Comparison of ENCODE assay signal across 22 cellular contexts in genomic region chr16:57096793-57097192, GRCh38.
"Had no signal": no experiment of that assay in that cellular context is flagged by ENCODE, and none has a peak within 500 bp of the region (broad histone marks: within the 10 kb centered on the region; RNA-seq: fewer than 3 reads in every experiment).

No MANE protein-coding gene starts in this region.

- H3K27me3 Mint-ChIP-seq: effector memory CD8-positive, alpha-beta T cell had no signal

- H3K36me3 Mint-ChIP-seq: immature natural killer cell; naive thymus-derived CD8-positive, alpha-beta T cell had no signal

- DNase-seq: cortex of kidney; effector memory CD8-positive, alpha-beta T cell; hypothalamus; immature natural killer cell; islet precursor cell; left ventricle myocardium superior; lower lobe of right lung; naive thymus-derived CD8-positive, alpha-beta T cell; nephron progenitor cell; stimulated activated CD4-positive, alpha-beta T cell treated with anti-CD3 and anti-CD28 coated beads, Interleukin-12 subunit alpha, Interleukin-12 subunit beta, amount 100 ng/mL, for 4 hours; stimulated activated CD4-positive, alpha-beta T cell treated with anti-CD3 and anti-CD28 coated beads, Interleukin-1b, Interleukin-23, amount 100 ng/mL, for 48 hours; stimulated activated CD4-positive, alpha-beta T cell treated with anti-CD3 and anti-CD28 coated beads, Interleukin-4, amount 100 ng/mL, for 1 hour; stimulated activated CD8-positive, alpha-beta memory T cell treated with anti-CD3 and anti-CD28 coated beads, Interleukin-4, amount 100 ng/mL, for 48 hours; stimulated activated naive CD4-positive, alpha-beta T cell; stimulated activated naive CD8-positive, alpha-beta T cell treated with anti-CD3 and anti-CD28 coated beads, Interleukin-15, amount 100 ng/mL, for 72 hours; upper lobe of left lung had no signal

- H3K4me2 ChIP-seq: smooth muscle cell had no signal

- H3K9me3 ChIP-seq: lower lobe of right lung, prostate gland, right atrium auricular region, thoracic aorta, tibial nerve, upper lobe of left lung had no signal

- H3K27ac Mint-ChIP-seq: immature natural killer cell; nephron progenitor cell; stimulated activated naive CD8-positive, alpha-beta T cell treated with anti-CD3 and anti-CD28 coated beads, Interleukin-15, amount 100 ng/mL, for 72 hours had no signal

- H3K27ac ChIP-seq: lower lobe of right lung, prostate gland, right atrium auricular region, thoracic aorta, tibial nerve had no signal

- H3K36me3 ChIP-seq: lower lobe of right lung, prostate gland, right atrium auricular region, thoracic aorta, upper lobe of left lung had no signal

- H3K4me3 Mint-ChIP-seq: effector memory CD8-positive, alpha-beta T cell; immature natural killer cell; nephron progenitor cell; stimulated activated naive CD8-positive, alpha-beta T cell treated with anti-CD3 and anti-CD28 coated beads, Interleukin-15, amount 100 ng/mL, for 72 hours had no signal

- H3K4me3 ChIP-seq: lower lobe of right lung, prostate gland, right atrium auricular region, smooth muscle cell, thoracic aorta, tibial nerve, upper lobe of left lung had no signal

- H3K9me3 Mint-ChIP-seq: effector memory CD8-positive, alpha-beta T cell; immature natural killer cell; naive thymus-derived CD8-positive, alpha-beta T cell; nephron progenitor cell; stimulated activated naive CD8-positive, alpha-beta T cell treated with anti-CD3 and anti-CD28 coated beads, Interleukin-15, amount 100 ng/mL, for 72 hours had no signal

- ATAC-seq: effector memory CD8-positive, alpha-beta T cell; left ventricle myocardium superior; lower lobe of right lung; naive thymus-derived CD8-positive, alpha-beta T cell; sciatic nerve; stimulated activated naive CD8-positive, alpha-beta T cell treated with anti-CD3 and anti-CD28 coated beads, Interleukin-15, amount 100 ng/mL, for 72 hours had no signal

- H3K27me3 ChIP-seq: right atrium auricular region, tibial nerve, upper lobe of left lung had no signal
